In genomic region chr20:1369970-1370369, GRCh38 we compare ENCODE assay signal across 16 cellular contexts. TPM values are rescaled to one million over a fixed set of nuclear protein-coding genes. Genes with fewer than 3 reads are reported as not detected.
DNase-seq lines count a peak whose midpoint lies in the region; ATAC-seq and TF ChIP-seq lines count a peak whose summit lies in the region.
"Had no signal": no experiment of that assay in that cellular context is flagged by ENCODE, and none has a peak within 500 bp of the region (broad histone marks: within the 10 kb centered on the region; RNA-seq: fewer than 3 reads in every experiment).

No MANE protein-coding gene starts in this region.

- peak; percentile 57 for DNase-seq in activated CD4-positive, alpha-beta T cell treated with anti-CD3 and anti-CD28 coated beads, Interleukin-2, amount 10 ng/mL, durations not matched to agents 24 days and 14 days
- no peak for DNase-seq in activated CD4-positive, alpha-beta T cell treated with anti-CD3 and anti-CD28 coated beads, Interleukin-2, amount 50 U/mL, for 1 hour
- DNase-seq in NCI-H2171 treated with DMSO at 0.1 percent for 48 hours (lab: John Stamatoyannopoulos, UW) (peak; percentile 93), MM.1S (no peak), H9 (no peak)
- DNase-seq: ACHN; activated CD4-positive, alpha-beta T cell treated with anti-CD3 and anti-CD28 coated beads, Interleukin-2, amount 50 U/mL, for 4 hours; Caco-2; KBM-7; natural killer cell; NCI-H1436; NCI-H526; right lobe of liver had no signal

- H3F3A ChIP-seq in MM.1S (ENCODE audit: insufficient read depth, low read length) = no peaks in the 10 kb centered on the region

- H3K36me3 Mint-ChIP-seq in activated CD4-positive, alpha-beta T cell treated with anti-CD3 and anti-CD28 coated beads, Interleukin-2, amount 10 ng/mL, durations not matched to agents 24 days and 14 days (ENCODE audit: low read depth) = peaks cover 73% of the 10 kb centered on the region
- peaks cover 21 to 69% (median 41%) of the 10 kb centered on the region in 3 experiments; a peak in 6 of 7 replicates for H3K36me3 Mint-ChIP-seq in H9 (ENCODE audit: insufficient read depth in 1 of 3, low read depth in 3 of 3)
- H3K36me3 Mint-ChIP-seq: natural killer cell had no signal

- H3K27me3 Mint-ChIP-seq in activated CD4-positive, alpha-beta T cell treated with anti-CD3 and anti-CD28 coated beads, Interleukin-2, amount 10 ng/mL, durations not matched to agents 24 days and 14 days = no peaks in the 10 kb centered on the region
- no peaks in the 10 kb centered on the region for H3K27me3 Mint-ChIP-seq in H9 (ENCODE audit: low read depth)

- no peak for TF ChIP-seq EP300 in gastroesophageal sphincter (IDR thresholded peaks at IDR 0.05)

- H3K36me3 ChIP-seq in gastroesophageal sphincter (peaks cover 0 to 58% of the 10 kb centered on the region in 2 donors), skeletal muscle tissue (ENCODE audit: control insufficient read depth in 3 of 3, insufficient read depth in 3 of 3, low read length in 3 of 3) (peaks cover 10 to 24% (median 12%) of the 10 kb centered on the region in 3 donors), MM.1S (replicated peaks; ENCODE audit: insufficient read depth, low read length) (no peaks in the 10 kb centered on the region)

- H3K4me3 ChIP-seq in gastroesophageal sphincter = no peak overlapping the region
- H3K4me3 ChIP-seq in skeletal muscle tissue (ENCODE audit: low read length in 3 of 3) = no peak overlapping the region
- H3K4me3 ChIP-seq in MM.1S (ENCODE audit: low read length) = no peak overlapping the region
- H3K4me3 ChIP-seq: right lobe of liver had no signal

- H4K20me1 ChIP-seq in MM.1S (ENCODE audit: insufficient read depth, low read length) (no peaks in the 10 kb centered on the region), H9 (ENCODE audit: control insufficient read depth, insufficient read depth, insufficient read length) (no peaks in the 10 kb centered on the region)

- no peak overlapping the region for H2BK5ac ChIP-seq in H9 (ENCODE audit: insufficient read length, low read length)

- H2AFZ ChIP-seq in MM.1S (ENCODE audit: low read length) = no peak overlapping the region
- H2AFZ ChIP-seq in H9 (ENCODE audit: low read length) = no peak overlapping the region

- H3K4me1 Mint-ChIP-seq in activated CD4-positive, alpha-beta T cell treated with anti-CD3 and anti-CD28 coated beads, Interleukin-2, amount 10 ng/mL, durations not matched to agents 24 days and 14 days = peaks cover 54% of the 10 kb centered on the region
- no peaks in the 10 kb centered on the region for H3K4me1 Mint-ChIP-seq in H9

- H2BK120ac ChIP-seq in H9 (ENCODE audit: low read depth, low read length, poor library complexity, severe bottlenecking) = no peak overlapping the region

- intact Hi-C loops in activated CD4-positive, alpha-beta T cell treated with anti-CD3 and anti-CD28 coated beads, Interleukin-2, amount 10 ng/mL, durations not matched to agents 24 days and 14 days (cut with micrococcal nuclease) = loop anchor here (10.0 kb wide), 1 partner anchor 295 kb away; no protein-coding TSS in a partner anchor

- H2AK5ac ChIP-seq in H9 (ENCODE audit: insufficient read length, low read length) = no peak overlapping the region

- H3K23me2 ChIP-seq in H9 (ENCODE audit: insufficient read length, low read depth, low read length, poor library complexity, severe bottlenecking) = no peaks in the 10 kb centered on the region

- no peak overlapping the region for H4K8ac ChIP-seq in H9 (replicated peaks; ENCODE audit: insufficient read length, low read depth, low read length)

- no peak overlapping the region for H4K5ac ChIP-seq in H9 (ENCODE audit: insufficient read length, low read depth, low read length)

- H2BK15ac ChIP-seq in H9 (ENCODE audit: low read depth, low read length) = no peak overlapping the region

- no peak overlapping the region for H2BK20ac ChIP-seq in H9 (ENCODE audit: low read depth, low read length, poor library complexity, severe bottlenecking)

- H3K4me1 ChIP-seq in gastroesophageal sphincter (peaks cover 10 to 57% (median 17%) of the 10 kb centered on the region in 3 donors), skeletal muscle tissue (ENCODE audit: control insufficient read depth in 3 of 3, insufficient read depth in 3 of 3, low read length in 3 of 3) (peaks cover 35 to 41% (median 37%) of the 10 kb centered on the region in 3 donors), MM.1S (ENCODE audit: low read length) (no peaks in the 10 kb centered on the region), H9 (ENCODE audit: insufficient read depth, low read length) (no peaks in the 10 kb centered on the region)
- H3K4me1 ChIP-seq: Caco-2 had no signal

- H3K27ac Mint-ChIP-seq in activated CD4-positive, alpha-beta T cell treated with anti-CD3 and anti-CD28 coated beads, Interleukin-2, amount 10 ng/mL, durations not matched to agents 24 days and 14 days = no peak overlapping the region
- no peak overlapping the region for H3K27ac Mint-ChIP-seq in H9
- H3K27ac Mint-ChIP-seq: natural killer cell had no signal

- no peak overlapping the region for H3K18ac ChIP-seq in H9 (ENCODE audit: insufficient read length, low read depth, low read length)

- H3K4me3 Mint-ChIP-seq in activated CD4-positive, alpha-beta T cell treated with anti-CD3 and anti-CD28 coated beads, Interleukin-2, amount 10 ng/mL, durations not matched to agents 24 days and 14 days = no peak overlapping the region
- no peak overlapping the region for H3K4me3 Mint-ChIP-seq in H9
- H3K4me3 Mint-ChIP-seq: natural killer cell had no signal

- H3K9me3 Mint-ChIP-seq in activated CD4-positive, alpha-beta T cell treated with anti-CD3 and anti-CD28 coated beads, Interleukin-2, amount 10 ng/mL, durations not matched to agents 24 days and 14 days = peaks cover 5% of the 10 kb centered on the region
- peaks cover 0 to 3% of the 10 kb centered on the region in 2 experiments; a peak in 1 of 5 replicates for H3K9me3 Mint-ChIP-seq in H9
- H3K9me3 Mint-ChIP-seq: natural killer cell had no signal

- H3K9me3 ChIP-seq in gastroesophageal sphincter = no peaks in the 10 kb centered on the region
- no peaks in the 10 kb centered on the region for H3K9me3 ChIP-seq in skeletal muscle tissue (ENCODE audit: control insufficient read depth in 3 of 3, low read length in 3 of 3)
- no peaks in the 10 kb centered on the region for H3K9me3 ChIP-seq in MM.1S (replicated peaks; ENCODE audit: insufficient read depth, low read length)
- no peaks in the 10 kb centered on the region for H3K9me3 ChIP-seq in H9 (ENCODE audit: control insufficient read depth, low read depth, low read length)
- H3K9me3 ChIP-seq: Caco-2, right lobe of liver had no signal

- H3K79me2 ChIP-seq in MM.1S (ENCODE audit: low read length) (peaks cover 21% of the 10 kb centered on the region; the same call in 1 of the 2 replicates), H9 (ENCODE audit: insufficient read depth, low read length) (peaks cover 4% of the 10 kb centered on the region; the same call in 1 of the 2 replicates)

- TF ChIP-seq POLR2A in gastroesophageal sphincter (IDR thresholded peaks at IDR 0.05) = no peak

- no peak overlapping the region for H3K23ac ChIP-seq in H9 (ENCODE audit: insufficient read length, low read depth, low read length)

- no peaks in the 10 kb centered on the region for H3K9me2 ChIP-seq in MM.1S (replicated peaks; ENCODE audit: insufficient read depth, low read length)

- H3K56ac ChIP-seq in H9 (ENCODE audit: insufficient read length, low read depth, low read length) = no peak overlapping the region

- H3K27me3 ChIP-seq in gastroesophageal sphincter (no peaks in the 10 kb centered on the region), skeletal muscle tissue (ENCODE audit: control insufficient read depth in 3 of 3, insufficient read depth in 3 of 3, low read length in 3 of 3) (no peaks in the 10 kb centered on the region), MM.1S (replicated peaks; ENCODE audit: insufficient read depth, low read length) (no peaks in the 10 kb centered on the region), H9 (ENCODE audit: insufficient read depth, low read length) (no peaks in the 10 kb centered on the region)
- H3K27me3 ChIP-seq: right lobe of liver had no signal

- H3K79me1 ChIP-seq in H9 (ENCODE audit: insufficient read depth, low read depth, low read length, poor library complexity, severe bottlenecking) = peaks cover 5% of the 10 kb centered on the region

- H3K27ac ChIP-seq in gastroesophageal sphincter = peak overlapping the region in 3 of 4 donors; percentile 25 to 56 (median 26)
- H3K27ac ChIP-seq in skeletal muscle tissue (ENCODE audit: low read depth, low read length) = peak overlapping the region; percentile 72
- no peak overlapping the region for H3K27ac ChIP-seq in MM.1S (ENCODE audit: low read length)
- H3K27ac ChIP-seq in H9 (ENCODE audit: insufficient read length, low read depth, low read length) = no peak overlapping the region
- H3K27ac ChIP-seq: right lobe of liver had no signal

- H3K14ac ChIP-seq in H9 (ENCODE audit: insufficient read depth, low read length) = no peak overlapping the region

- H3K4me2 ChIP-seq in MM.1S (ENCODE audit: low read depth, low read length) (no peak overlapping the region), H9 (ENCODE audit: insufficient read depth, insufficient read length, low read length) (no peak overlapping the region)

- H3K9ac ChIP-seq in skeletal muscle tissue (ENCODE audit: low read depth in 1 of 3, low read length in 3 of 3) (peak overlapping the region in 1 of 3 donors; percentile 8), MM.1S (ENCODE audit: low read length) (no peak overlapping the region), H9 (ENCODE audit: extremely low read depth, insufficient read length, low read length) (no peak overlapping the region)

- WGBS in gastroesophageal sphincter (ENCODE audit: low coverage in 1 of 2), 2 donors = 76% methylated on average over 3 of the region's 3 CpGs; no CpG with 5 or more reads in 1 of the 2 donors
- WGBS in H9 (ENCODE audit: extremely low coverage, insufficient read length, low lambda C conversion rate) = no CpG with 5 or more reads among the region's 3 CpGs

- H4K91ac ChIP-seq in H9 (ENCODE audit: insufficient read length, low read depth, low read length) = no peak overlapping the region

- no peak overlapping the region for H3T11ph ChIP-seq in H9 (ENCODE audit: low read length)

- no peak for ATAC-seq in gastroesophageal sphincter
- ATAC-seq in GM21825 (IDR thresholded peaks at IDR 0.05; ENCODE audit: unreplicated experiment) = no peak
- ATAC-seq: natural killer cell, right lobe of liver had no signal

- H2BK12ac ChIP-seq in H9 (ENCODE audit: insufficient read length, low read depth, low read length) = no peak overlapping the region

- no peak overlapping the region for H3K4ac ChIP-seq in H9 (ENCODE audit: low read depth, low read length)

- TF ChIP-seq CTCF in gastroesophageal sphincter (IDR thresholded peaks at IDR 0.05) = no peak
- TF ChIP-seq CTCF in MM.1S (IDR thresholded peaks at IDR 0.05; ENCODE audit: low read length) = no peak
- TF ChIP-seq CTCF in H9 (conservative IDR thresholded peaks at IDR 0.05) = no peak

RNA-seq across cellular contexts. Expression of gene FKBP1A, which starts 22.9 kb away (rescaled TPM):
- 291 and 292 TPM in 2 replicates for total RNA-seq in activated CD4-positive, alpha-beta T cell treated with anti-CD3 and anti-CD28 coated beads, Interleukin-2, amount 10 ng/mL, durations not matched to agents 24 days and 14 days
- total RNA-seq in gastroesophageal sphincter (100 to 1,000 TPM in 1 of 4 donors, 10 to 100 TPM in 3; 78.6 to 116 (median 86.8) TPM), skeletal muscle tissue (56.4 TPM), H9 (2021) (196 and 210 TPM in 2 replicates)

RNA-seq across cellular contexts. Expression of gene SDCBP2, which starts 41.0 kb away (rescaled TPM):
- 2.0 and 3.0 TPM in 2 replicates for total RNA-seq in activated CD4-positive, alpha-beta T cell treated with anti-CD3 and anti-CD28 coated beads, Interleukin-2, amount 10 ng/mL, durations not matched to agents 24 days and 14 days
- total RNA-seq in gastroesophageal sphincter = 10 to 100 TPM in 1 of 4 donors, 1 to 10 TPM in 3; 1.6 to 17.5 (median 3.5) TPM
- 1.6 TPM for total RNA-seq in skeletal muscle tissue
- 1.9 and 3.1 TPM in 2 replicates for total RNA-seq in H9 (2021)

Comparison
In these comparisons a context has a peak if more than half of its experiments do, and no peak if none do; other contexts are left out.
1. DNase-seq: peak in activated CD4-positive, alpha-beta T cell treated with anti-CD3 and anti-CD28 coated beads, Interleukin-2, amount 10 ng/mL, durations not matched to agents 24 days and 14 days (single experiment) and NCI-H2171 treated with DMSO at 0.1 percent for 48 hours (single experiment); none in activated CD4-positive, alpha-beta T cell treated with anti-CD3 and anti-CD28 coated beads, Interleukin-2, amount 50 U/mL, for 1 hour (single experiment), MM.1S (single experiment) and H9 (single experiment).
2. H3K27ac ChIP-seq: peak in gastroesophageal sphincter (3 of 4) and skeletal muscle tissue (single experiment); none in MM.1S (single experiment) and H9 (single experiment).